22 cellular contexts compared by ENCODE assay signal in the genomic region with DNA sequence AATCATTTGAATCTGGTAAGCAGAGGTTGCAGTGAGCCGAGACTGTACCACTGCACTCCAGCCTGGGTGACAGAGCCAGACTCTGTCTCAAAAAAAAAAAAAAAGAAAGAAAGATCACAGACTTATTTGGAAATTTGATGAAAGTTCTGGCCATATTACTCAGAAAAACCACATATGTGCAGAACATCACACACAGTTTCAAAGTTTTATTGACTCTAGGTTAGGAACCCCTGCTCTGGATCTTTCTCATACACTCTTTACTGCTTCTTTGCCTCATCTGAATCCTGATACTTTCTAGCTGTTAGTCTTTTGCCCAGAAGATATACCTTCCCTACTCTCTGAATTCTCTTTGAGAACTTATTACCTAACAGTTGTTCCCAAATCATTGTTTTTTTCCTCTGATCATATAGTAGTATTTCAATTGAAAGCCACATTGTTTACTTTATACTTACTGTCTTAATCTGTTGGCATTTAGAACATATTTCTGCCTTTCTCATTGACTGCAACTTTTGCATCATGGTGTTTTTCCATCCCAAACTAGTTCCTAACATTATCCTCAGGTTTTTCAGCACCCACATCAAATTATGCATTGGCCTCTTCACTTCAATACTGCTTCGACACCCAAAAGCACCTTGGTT.
A peak's percentile ranks its signal among the peaks of the same experiment; 100 is the strongest.
DNase-seq lines count a peak whose midpoint lies in the region; ATAC-seq lines count a peak whose summit lies in the region.
"Had no signal": no experiment of that assay in that cellular context is flagged by ENCODE, and none has a peak within 500 bp of the region (broad histone marks: within the 10 kb centered on the region; RNA-seq: fewer than 3 reads in every experiment).

No MANE protein-coding gene starts in this region.

- H3K27ac ChIP-seq in CD4-positive, CD25-positive, alpha-beta regulatory T cell (ENCODE audit: insufficient read depth, low read length, poor library complexity, severe bottlenecking), result peak overlapping the region; percentile 1
- H3K27ac ChIP-seq in naive thymus-derived CD4-positive, alpha-beta T cell (ENCODE audit: low read depth, low read length), result peak overlapping the region; percentile 47
- H3K27ac ChIP-seq: colonic mucosa had no signal

- no peaks in the 10 kb centered on the region for H3K9me3 ChIP-seq in CD4-positive, CD25-positive, alpha-beta regulatory T cell (ENCODE audit: control insufficient read depth in 2 of 2, low read length in 2 of 2)
- no peaks in the 10 kb centered on the region for H3K9me3 ChIP-seq in naive thymus-derived CD4-positive, alpha-beta T cell (ENCODE audit: control insufficient read depth in 2 of 3, low read length in 3 of 3)
- H3K9me3 ChIP-seq: colonic mucosa had no signal

- H3K36me3 Mint-ChIP-seq in CD4-positive, CD25-positive, alpha-beta regulatory T cell, result peaks cover 21% of the 10 kb centered on the region
- H3K36me3 Mint-ChIP-seq in activated naive CD8-positive, alpha-beta T cell, result peaks cover 5% of the 10 kb centered on the region
- H3K36me3 Mint-ChIP-seq in naive thymus-derived CD4-positive, alpha-beta T cell, result peaks cover 10 to 24% (median 16%) of the 10 kb centered on the region in 5 donors

- CTCF ChIA-PET in naive thymus-derived CD4-positive, alpha-beta T cell (lab: Charles Lee), result no interaction called here

- H3K4me1 ChIP-seq in CD4-positive, CD25-positive, alpha-beta regulatory T cell (ENCODE audit: control insufficient read depth, insufficient read depth, low read length, poor library complexity, severe bottlenecking), result peaks cover 8% of the 10 kb centered on the region
- H3K4me1 ChIP-seq in naive thymus-derived CD4-positive, alpha-beta T cell (ENCODE audit: control insufficient read depth in 2 of 2, insufficient read depth in 2 of 2, low read length in 2 of 2), result peaks cover 8 to 18% of the 10 kb centered on the region in 2 donors
- H3K4me1 ChIP-seq: colonic mucosa had no signal

- no peaks in the 10 kb centered on the region for H3K9me3 Mint-ChIP-seq in CD4-positive, CD25-positive, alpha-beta regulatory T cell
- no peaks in the 10 kb centered on the region for H3K9me3 Mint-ChIP-seq in activated naive CD8-positive, alpha-beta T cell (ENCODE audit: low read depth)
- H3K9me3 Mint-ChIP-seq in naive thymus-derived CD4-positive, alpha-beta T cell, result no peaks in the 10 kb centered on the region

- no peak overlapping the region for H3K4me3 ChIP-seq in CD4-positive, CD25-positive, alpha-beta regulatory T cell (ENCODE audit: low read depth, low read length)
- H3K4me3 ChIP-seq in naive thymus-derived CD4-positive, alpha-beta T cell (ENCODE audit: low read length), result no peak overlapping the region
- H3K4me3 ChIP-seq: colonic mucosa had no signal

- H3K27me3 Mint-ChIP-seq in CD4-positive, CD25-positive, alpha-beta regulatory T cell, result no peaks in the 10 kb centered on the region
- H3K27me3 Mint-ChIP-seq in activated naive CD8-positive, alpha-beta T cell, result no peaks in the 10 kb centered on the region
- no peaks in the 10 kb centered on the region for H3K27me3 Mint-ChIP-seq in naive thymus-derived CD4-positive, alpha-beta T cell

- DNase-seq in CD4-positive, CD25-positive, alpha-beta regulatory T cell, result peak in 1 of 3 donors; percentile 60
- DNase-seq in EH (ENCODE audit: low read depth), result peak; percentile 10
- no peak for DNase-seq in naive thymus-derived CD4-positive, alpha-beta T cell
- DNase-seq in SW 1271 (lab: John Stamatoyannopoulos, UW), result no peak
- DNase-seq in midbrain (lab: John Stamatoyannopoulos, UW), result no peak
- DNase-seq in middle frontal gyrus (ENCODE audit: extremely low spot score, low spot score), result no peak
- no peak for DNase-seq in NCI-H1436 treated with DMSO at 0.1 percent for 48 hours (lab: John Stamatoyannopoulos, UW)
- DNase-seq: activated effector memory CD4-positive, alpha-beta T cell treated with Interleukin-2 at 50 U/mL for 16 hours; AML-193; colonic mucosa; foreskin fibroblast; hypothalamus; KBM-7; kidney glomerular epithelial cell; mammary epithelial cell; MV-4-11; NCI-H187 treated with DMSO at 0.1 percent for 48 hours; NCI-H345; NK-92 treated with Interleukin-12 subunit alpha and Interleukin-12 subunit beta, amount 100 ng/mL, for 24 hours; RPMI8226; stimulated activated CD4-positive, alpha-beta T cell treated with anti-CD3 and anti-CD28 coated beads, Interleukin-4, amount 100 ng/mL, for 1 hour had no signal

- peak overlapping the region in 1 of 4 donors; percentile 32 for H3K4me3 Mint-ChIP-seq in CD4-positive, CD25-positive, alpha-beta regulatory T cell
- peak overlapping the region; percentile 20 for H3K4me3 Mint-ChIP-seq in activated naive CD8-positive, alpha-beta T cell
- peak overlapping the region in 7 of 10 donors; percentile 1 to 65 (median 18) for H3K4me3 Mint-ChIP-seq in naive thymus-derived CD4-positive, alpha-beta T cell

- H3K4me1 Mint-ChIP-seq in CD4-positive, CD25-positive, alpha-beta regulatory T cell, result peaks cover 14 to 25% (median 17%) of the 10 kb centered on the region in 4 donors
- peaks cover 17% of the 10 kb centered on the region for H3K4me1 Mint-ChIP-seq in activated naive CD8-positive, alpha-beta T cell (ENCODE audit: low read depth)
- H3K4me1 Mint-ChIP-seq in naive thymus-derived CD4-positive, alpha-beta T cell, result peaks cover 14 to 36% (median 22%) of the 10 kb centered on the region in 7 donors

- POLR2A ChIA-PET in naive thymus-derived CD4-positive, alpha-beta T cell (lab: Charles Lee), result interaction anchor here (0.7 kb wide), 1 partner anchor 130 kb away, joined by 3 read pairs; no protein-coding TSS in a partner anchor

- peak; percentile 50 to 66 for ATAC-seq in CD4-positive, CD25-positive, alpha-beta regulatory T cell (ENCODE audit: low read depth in 2 of 2)
- peak; percentile 18 for ATAC-seq in naive thymus-derived CD4-positive, alpha-beta T cell

- intact Hi-C loops in naive thymus-derived CD4-positive, alpha-beta T cell (cut with micrococcal nuclease), result no loop called here

- no peaks in the 10 kb centered on the region for H3K27me3 ChIP-seq in CD4-positive, CD25-positive, alpha-beta regulatory T cell (ENCODE audit: control insufficient read depth, insufficient read depth, low read length)
- H3K27me3 ChIP-seq in naive thymus-derived CD4-positive, alpha-beta T cell (ENCODE audit: control insufficient read depth in 2 of 2, insufficient read depth in 2 of 2, low read length in 2 of 2), result no peaks in the 10 kb centered on the region
- H3K27me3 ChIP-seq: colonic mucosa had no signal

- H3K36me3 ChIP-seq in CD4-positive, CD25-positive, alpha-beta regulatory T cell (ENCODE audit: control insufficient read depth, insufficient read depth, low read length), result peaks cover 62% of the 10 kb centered on the region
- peaks cover 0 to 44% (median 11%) of the 10 kb centered on the region in 3 experiments for H3K36me3 ChIP-seq in naive thymus-derived CD4-positive, alpha-beta T cell (ENCODE audit: control insufficient read depth in 2 of 3, insufficient read depth in 3 of 3, low read length in 3 of 3)
- H3K36me3 ChIP-seq: colonic mucosa had no signal

- H3K27ac Mint-ChIP-seq in CD4-positive, CD25-positive, alpha-beta regulatory T cell, result peak overlapping the region in 1 of 3 donors; percentile 6
- no peak overlapping the region for H3K27ac Mint-ChIP-seq in activated naive CD8-positive, alpha-beta T cell
- H3K27ac Mint-ChIP-seq in naive thymus-derived CD4-positive, alpha-beta T cell, result peak overlapping the region in 8 of 9 donors; percentile 39 to 92 (median 58)
